Comparison of ENCODE assay signal across 7 cellular contexts in the genomic region with DNA sequence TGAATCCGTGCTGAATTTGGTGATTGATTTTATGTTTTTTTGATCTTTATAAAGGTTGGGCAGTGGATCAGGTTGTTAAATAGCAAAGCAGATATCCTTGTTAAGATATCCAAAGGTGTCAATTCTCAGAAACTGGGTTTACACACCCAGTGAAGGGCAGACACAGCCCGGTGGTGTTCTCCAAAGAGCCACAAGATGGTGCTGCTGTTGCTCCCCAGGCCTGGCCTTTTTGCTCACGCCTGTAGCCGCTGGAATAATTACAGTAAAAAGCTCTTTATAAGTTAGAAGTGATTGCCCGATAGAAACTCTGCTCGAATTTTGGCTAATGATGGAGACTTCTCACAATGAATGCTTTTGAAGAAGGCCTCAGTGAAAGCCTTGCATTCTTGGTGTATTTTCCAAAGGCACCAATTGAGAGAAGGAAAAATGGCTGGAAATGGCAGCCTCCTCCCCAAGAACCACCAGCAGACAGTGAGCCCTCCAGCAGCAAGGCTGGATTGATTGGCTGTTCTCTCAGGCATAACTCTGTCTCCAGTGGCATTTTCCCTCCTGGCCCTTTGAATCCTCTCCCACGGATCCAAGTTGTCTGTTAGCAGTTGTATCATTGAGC.
DNase-seq lines count a peak whose midpoint lies in the region; ATAC-seq and TF ChIP-seq lines count a peak whose summit lies in the region.

No MANE protein-coding gene starts in this region.

- no peaks in the 10 kb centered on the region for H3K4me1 Mint-ChIP-seq in activated naive CD8-positive, alpha-beta T cell treated with anti-CD3 and anti-CD28 coated beads for 36 hours

- H3K27me3 Mint-ChIP-seq in activated naive CD8-positive, alpha-beta T cell treated with anti-CD3 and anti-CD28 coated beads for 36 hours: no peaks in the 10 kb centered on the region

- peak; percentile 70 for ATAC-seq in sciatic nerve

- H3K36me3 ChIP-seq in right atrium auricular region: no peaks in the 10 kb centered on the region

- H3K4me3 Mint-ChIP-seq in activated naive CD8-positive, alpha-beta T cell treated with anti-CD3 and anti-CD28 coated beads for 36 hours: no peak overlapping the region

- H3K4me3 ChIP-seq in GM12865 (ENCODE audit: low read depth, low read length): no peak overlapping the region
- H3K4me3 ChIP-seq in HL-60 (replicated peaks; ENCODE audit: insufficient read depth, low read length): no peak overlapping the region
- no peak overlapping the region for H3K4me3 ChIP-seq in right atrium auricular region

- H3K36me3 Mint-ChIP-seq in activated naive CD8-positive, alpha-beta T cell treated with anti-CD3 and anti-CD28 coated beads for 36 hours: no peaks in the 10 kb centered on the region

- no peaks in the 10 kb centered on the region for H3K4me1 ChIP-seq in right atrium auricular region

- peaks cover 0 to 6% of the 10 kb centered on the region in 2 donors for H3K9me3 ChIP-seq in right atrium auricular region

- H3K27ac Mint-ChIP-seq in activated naive CD8-positive, alpha-beta T cell treated with anti-CD3 and anti-CD28 coated beads for 36 hours: no peak overlapping the region

- H3K9me3 Mint-ChIP-seq in activated naive CD8-positive, alpha-beta T cell treated with anti-CD3 and anti-CD28 coated beads for 36 hours: no peaks in the 10 kb centered on the region

- H3K27ac ChIP-seq in HL-60 (replicated peaks) (no peak overlapping the region), right atrium auricular region (no peak overlapping the region)

- no peaks in the 10 kb centered on the region for H3K27me3 ChIP-seq in HL-60 (ENCODE audit: insufficient read depth, poor library complexity, severe bottlenecking)
- H3K27me3 ChIP-seq in right atrium auricular region: no peaks in the 10 kb centered on the region

- TF ChIP-seq CTCF in GM12865 (IDR thresholded peaks at IDR 0.05; ENCODE audit: insufficient read depth, low read depth, low read length, missing control alignments) (peak; percentile 87), HL-60 (IDR thresholded peaks at IDR 0.05; ENCODE audit: insufficient read depth, low read length) (peak; percentile 70), right atrium auricular region (IDR thresholded peaks at IDR 0.05) (peak; percentile 71 to 87)

- intact Hi-C loops in sciatic nerve (cut with DNase I): loop anchor here (10.0 kb wide), 1 partner anchor 1446 kb away; the partner anchor contains the start of gene PTPRT

- DNase-seq in GM12865 (ENCODE audit: low read depth) (peak; percentile 55), HL-60 (ENCODE audit: low read depth in 1 of 2, low spot score in 1 of 2) (peak; percentile 10 to 49), NOMO-1 treated with dmso at 0.1 percent for 144 hours (lab: John Stamatoyannopoulos, UW; ENCODE audit: unreplicated experiment) (peak; percentile 50), right atrium auricular region (ENCODE audit: low spot score) (peak; percentile 66), sciatic nerve (ENCODE audit: low spot score) (peak; percentile 66), epidermal melanocyte (ENCODE audit: insufficient read length, low spot score) (no peak)
- peak; percentile 34 for DNase-seq in activated naive CD8-positive, alpha-beta T cell treated with anti-CD3 and anti-CD28 coated beads for 36 hours
